In the genomic region with DNA sequence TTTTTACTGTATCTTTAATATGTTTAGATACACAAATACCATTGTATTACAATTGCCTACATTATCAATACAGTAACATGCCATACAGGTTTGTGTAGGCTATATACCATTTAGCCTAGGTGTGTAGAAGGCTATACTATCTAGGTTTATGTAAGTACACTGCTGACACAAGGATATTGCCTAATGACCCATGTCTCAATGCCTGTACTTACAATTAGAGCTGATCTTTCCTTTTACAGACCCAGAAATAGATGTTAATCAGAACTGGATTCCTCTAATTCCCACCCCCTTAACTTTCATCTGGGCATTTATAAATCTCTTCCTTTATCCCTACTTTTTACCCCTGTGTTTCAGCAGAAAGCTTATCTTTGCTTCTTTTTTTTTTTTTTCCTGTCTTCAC, we compare ENCODE assay signal across 32 cellular contexts.
"Had no signal": no experiment of that assay in that cellular context is flagged by ENCODE, and none has a peak within 500 bp of the region (broad histone marks: within the 10 kb centered on the region; RNA-seq: fewer than 3 reads in every experiment).

No MANE protein-coding gene starts in this region.

- H3K36me3 ChIP-seq: colonic mucosa, gastroesophageal sphincter, heart right ventricle, WERI-Rb-1 had no signal

- H3K27ac ChIP-seq: body of pancreas, colonic mucosa, gastroesophageal sphincter, heart right ventricle, WERI-Rb-1 had no signal

- H3K4me1 ChIP-seq: body of pancreas, colonic mucosa, gastroesophageal sphincter, heart right ventricle had no signal

- H3K27me3 Mint-ChIP-seq: activated B cell treated with CpG ODN at 0.5 μM for 24 hours; activated CD4-positive, alpha-beta memory T cell treated with anti-CD3 and anti-CD28 coated beads for 36 hours; activated naive CD4-positive, alpha-beta T cell treated with anti-CD3 and anti-CD28 coated beads, Interleukin-2, amount 10 ng/mL, durations not matched to agents 7 days and 5 days; activated naive CD8-positive, alpha-beta T cell treated with anti-CD3 and anti-CD28 coated beads, Interleukin-2, amount 10 ng/mL, durations not matched to agents 7 days and 5 days; activated T-cell treated with anti-CD3 and anti-CD28 coated beads, Interleukin-2, amount 50 U/mL, for 24 hours; T-helper 17 cell had no signal

- H3K27me3 ChIP-seq: body of pancreas, colonic mucosa, gastroesophageal sphincter, heart right ventricle had no signal

- H3K4me1 Mint-ChIP-seq: activated B cell treated with CpG ODN at 0.5 μM for 24 hours; activated naive CD4-positive, alpha-beta T cell treated with anti-CD3 and anti-CD28 coated beads, Interleukin-2, amount 10 ng/mL, durations not matched to agents 7 days and 5 days; activated naive CD8-positive, alpha-beta T cell treated with anti-CD3 and anti-CD28 coated beads, Interleukin-2, amount 10 ng/mL, durations not matched to agents 7 days and 5 days; T-helper 17 cell had no signal

- H3K36me3 Mint-ChIP-seq: activated naive CD4-positive, alpha-beta T cell treated with anti-CD3 and anti-CD28 coated beads, Interleukin-2, amount 10 ng/mL, durations not matched to agents 7 days and 5 days; activated naive CD8-positive, alpha-beta T cell treated with anti-CD3 and anti-CD28 coated beads, Interleukin-2, amount 10 ng/mL, durations not matched to agents 7 days and 5 days had no signal

- FAIRE-seq: endometrium, endothelial cell of umbilical vein had no signal

- ATAC-seq: activated CD4-positive, CD25-positive, alpha-beta regulatory T cell treated with anti-CD3 and anti-CD28 coated beads, Interleukin-2, amount 50 U/mL, for 24 hours; activated naive CD4-positive, alpha-beta T cell treated with anti-CD3 and anti-CD28 coated beads, Interleukin-2, amount 50 U/mL, for 72 hours; activated T-cell treated with anti-CD3 and anti-CD28 coated beads, Interleukin-2, amount 50 U/mL, for 72 hours; body of pancreas; esophagus mucosa; gastroesophageal sphincter; heart right ventricle; T-helper 17 cell had no signal

- H3K9me3 ChIP-seq: colonic mucosa had no signal

- H3K27ac Mint-ChIP-seq: activated B cell treated with CpG ODN at 0.5 μM for 24 hours; activated CD4-positive, alpha-beta memory T cell treated with anti-CD3 and anti-CD28 coated beads for 36 hours; activated naive CD4-positive, alpha-beta T cell treated with anti-CD3 and anti-CD28 coated beads, Interleukin-2, amount 10 ng/mL, durations not matched to agents 7 days and 5 days; activated naive CD4-positive, alpha-beta T cell treated with anti-CD3 and anti-CD28 coated beads, Interleukin-2, amount 50 U/mL, for 72 hours; activated naive CD8-positive, alpha-beta T cell treated with anti-CD3 and anti-CD28 coated beads, Interleukin-2, amount 10 ng/mL, durations not matched to agents 7 days and 5 days; activated T-cell treated with anti-CD3 and anti-CD28 coated beads, Interleukin-2, amount 50 U/mL, for 24 hours; activated T-cell treated with anti-CD3 and anti-CD28 coated beads, Interleukin-2, amount 50 U/mL, for 72 hours; T-helper 17 cell; T-helper 2 cell treated with Interferon-gamma antibody and Interleukin-4, amounts not matched to agents 5 μg/mL and 100 μg/mL, for 36 hours had no signal

- H3K4me3 ChIP-seq: body of pancreas, colonic mucosa, gastroesophageal sphincter, heart right ventricle had no signal

- H3K4me3 Mint-ChIP-seq: activated B cell treated with CpG ODN at 0.5 μM for 24 hours; activated CD4-positive, alpha-beta memory T cell treated with anti-CD3 and anti-CD28 coated beads for 36 hours; activated naive CD4-positive, alpha-beta T cell treated with anti-CD3 and anti-CD28 coated beads, Interleukin-2, amount 10 ng/mL, durations not matched to agents 7 days and 5 days; activated naive CD8-positive, alpha-beta T cell treated with anti-CD3 and anti-CD28 coated beads, Interleukin-2, amount 10 ng/mL, durations not matched to agents 7 days and 5 days; activated T-cell treated with anti-CD3 and anti-CD28 coated beads, Interleukin-2, amount 50 U/mL, for 24 hours; activated T-cell treated with anti-CD3 and anti-CD28 coated beads, Interleukin-2, amount 50 U/mL, for 72 hours; T-helper 17 cell; T-helper 2 cell treated with Interferon-gamma antibody and Interleukin-4, amounts not matched to agents 5 μg/mL and 100 μg/mL, for 36 hours had no signal

- DNase-seq: activated B cell treated with CpG ODN at 0.5 μM for 24 hours; activated CD4-positive, alpha-beta memory T cell treated with anti-CD3 and anti-CD28 coated beads for 36 hours; activated CD4-positive, alpha-beta T cell treated with anti-CD3 and anti-CD28 coated beads for 48 hours; activated CD4-positive, alpha-beta T cell treated with anti-CD3 and anti-CD28 coated beads, Interleukin-2, amount 50 U/mL, for 1 hour; activated CD8-positive, alpha-beta memory T cell treated with anti-CD3 and anti-CD28 coated beads, Interleukin-2, amount 50 U/mL, for 48 hours; activated gamma-delta T cell; activated naive CD4-positive, alpha-beta T cell; activated naive CD4-positive, alpha-beta T cell treated with anti-CD3 and anti-CD28 coated beads, Interleukin-2, amount 10 ng/mL, durations not matched to agents 7 days and 5 days; activated naive CD8-positive, alpha-beta T cell treated with anti-CD3 and anti-CD28 coated beads, Interleukin-2, amount 10 ng/mL, durations not matched to agents 7 days and 5 days; activated T-cell treated with anti-CD3 and anti-CD28 coated beads for 4 hours; activated T-cell treated with anti-CD3 and anti-CD28 coated beads, Interleukin-2, amount 50 U/mL, for 24 hours; activated T-cell treated with anti-CD3 and anti-CD28 coated beads, Interleukin-2, amount 50 U/mL, for 72 hours; amniotic stem cell; anterior cingulate cortex; body of pancreas; caudate nucleus; colonic mucosa; effector CD8-positive, alpha-beta T cell; foreskin melanocyte; heart right ventricle; SW 1271; T-helper 1 cell; T-helper 17 cell; T1000; WERI-Rb-1 had no signal
